ENCODE assay signal across 1 cellular context in genomic region chr5:143527808-143528207, GRCh38.
TF ChIP-seq lines count a peak whose summit lies in the region.

No MANE protein-coding gene starts in this region.

TF ChIP-seq in IMR-90, 13 proteins besides CTCF, POLR2A, EP300 and RAD21:
- TF ChIP-seq FOS (IDR thresholded peaks at IDR 0.05; ENCODE audit: low read depth, low read length) (peak; percentile 24; the same call in 1 of the 2 replicates), RFX5 (IDR thresholded peaks at IDR 0.05; ENCODE audit: low read depth, low read length) (no peak), CEBPB (IDR thresholded peaks at IDR 0.05; ENCODE audit: low read depth, low read length) (no peak), MXI1 (IDR thresholded peaks at IDR 0.05; ENCODE audit: borderline replicate concordance, low read depth, low read length) (no peak)
